ENCODE assay signal across 39 cellular contexts in genomic region chr5:8241558-8241957, GRCh38.
"Had no signal": no experiment of that assay in that cellular context is flagged by ENCODE, and none has a peak within 500 bp of the region (broad histone marks: within the 10 kb centered on the region; RNA-seq: fewer than 3 reads in every experiment).

No MANE protein-coding gene starts in this region.

- DNase-seq: activated CD4-positive, alpha-beta memory T cell treated with anti-CD3 and anti-CD28 coated beads, Interleukin-2, amount 10 ng/mL, durations not matched to agents 7 days and 5 days; activated CD4-positive, alpha-beta T cell treated with anti-CD3 and anti-CD28 coated beads for 1 hour; activated CD4-positive, alpha-beta T cell treated with anti-CD3 and anti-CD28 coated beads for 36 hours; activated CD4-positive, alpha-beta T cell treated with anti-CD3 and anti-CD28 coated beads for 48 hours; activated CD4-positive, alpha-beta T cell treated with anti-CD3 and anti-CD28 coated beads, Interleukin-2, amount 10 ng/mL, durations not matched to agents 7 days and 5 days; activated CD4-positive, alpha-beta T cell treated with anti-CD3 and anti-CD28 coated beads, Interleukin-2, amount 50 U/mL, for 48 hours; activated CD4-positive, CD25-positive, alpha-beta regulatory T cell; activated CD8-positive, alpha-beta memory T cell treated with anti-CD3 and anti-CD28 coated beads for 24 hours; activated CD8-positive, alpha-beta memory T cell treated with anti-CD3 and anti-CD28 coated beads, Interleukin-2, amount 10 ng/mL, durations not matched to agents 7 days and 5 days; activated CD8-positive, alpha-beta memory T cell treated with anti-CD3 and anti-CD28 coated beads, Interleukin-2, amount 50 U/mL, for 48 hours; activated CD8-positive, alpha-beta T cell treated with anti-CD3 and anti-CD28 coated beads, Interleukin-2, amount 10 ng/mL, durations not matched to agents 7 days and 5 days; activated effector memory CD4-positive, alpha-beta T cell treated with Interleukin-2 at 50 U/mL for 16 hours; activated gamma-delta T cell; activated naive CD4-positive, alpha-beta T cell treated with anti-CD3 and anti-CD28 coated beads, Interleukin-2, amount 10 ng/mL, durations not matched to agents 7 days and 5 days; activated naive CD4-positive, alpha-beta T cell treated with Interleukin-2 at 50 U/mL for 16 hours; activated naive CD8-positive, alpha-beta T cell treated with anti-CD3 and anti-CD28 coated beads, Interleukin-2, amount 10 ng/mL, durations not matched to agents 7 days and 5 days; activated naive CD8-positive, alpha-beta T cell treated with anti-CD3 and anti-CD28 coated beads, Interleukin-2, amount 50 U/mL, for 24 hours; activated T-cell treated with anti-CD3 and anti-CD28 coated beads, Interleukin-2, amount 50 U/mL, for 24 hours; activated T-cell treated with anti-CD3 and anti-CD28 coated beads, Interleukin-2, amount 50 U/mL, for 48 hours; amygdala; anterior cingulate cortex; caudate nucleus; cerebellar nuclear complex; T-helper 1 cell; T-helper 2 cell; T-helper 9 cell had no signal

- FAIRE-seq: bronchial epithelial cell, TTC549 had no signal

- ATAC-seq: activated CD4-positive, alpha-beta T cell treated with anti-CD3 and anti-CD28 coated beads for 36 hours; activated CD4-positive, CD25-positive, alpha-beta regulatory T cell treated with anti-CD3 and anti-CD28 coated beads, Interleukin-2, amount 50 U/mL, for 24 hours; activated CD8-positive, alpha-beta memory T cell treated with anti-CD3 and anti-CD28 coated beads, Interleukin-2, amount 10 ng/mL, durations not matched to agents 7 days and 5 days; activated CD8-positive, alpha-beta T cell treated with anti-CD3 and anti-CD28 coated beads, Interleukin-2, amount 10 ng/mL, durations not matched to agents 7 days and 5 days; activated naive CD8-positive, alpha-beta T cell treated with anti-CD3 and anti-CD28 coated beads, Interleukin-2, amount 50 U/mL, for 24 hours had no signal

- H3K4me3 Mint-ChIP-seq: activated CD4-positive, alpha-beta memory T cell treated with anti-CD3 and anti-CD28 coated beads, Interleukin-2, amount 10 ng/mL, durations not matched to agents 7 days and 5 days; activated CD4-positive, alpha-beta T cell treated with anti-CD3 and anti-CD28 coated beads for 36 hours; activated CD4-positive, alpha-beta T cell treated with anti-CD3 and anti-CD28 coated beads, Interleukin-2, amount 10 ng/mL, durations not matched to agents 7 days and 5 days; activated CD8-positive, alpha-beta memory T cell treated with anti-CD3 and anti-CD28 coated beads, Interleukin-2, amount 10 ng/mL, durations not matched to agents 7 days and 5 days; activated CD8-positive, alpha-beta T cell treated with anti-CD3 and anti-CD28 coated beads, Interleukin-2, amount 10 ng/mL, durations not matched to agents 7 days and 5 days; activated naive CD4-positive, alpha-beta T cell treated with anti-CD3 and anti-CD28 coated beads, Interleukin-2, amount 10 ng/mL, durations not matched to agents 7 days and 5 days; activated naive CD4-positive, alpha-beta T cell treated with anti-CD3 and anti-CD28 coated beads, Interleukin-2, amount 50 U/mL, for 24 hours; activated naive CD8-positive, alpha-beta T cell; activated naive CD8-positive, alpha-beta T cell treated with anti-CD3 and anti-CD28 coated beads, Interleukin-2, amount 10 ng/mL, durations not matched to agents 7 days and 5 days; activated naive CD8-positive, alpha-beta T cell treated with anti-CD3 and anti-CD28 coated beads, Interleukin-2, amount 50 U/mL, for 24 hours; activated T-cell treated with anti-CD3 and anti-CD28 coated beads, Interleukin-2, amount 50 U/mL, for 24 hours; brain; central memory CD8-positive, alpha-beta T cell; T-helper 1 cell treated with Interleukin-12 subunit alpha and Interleukin-12 subunit beta and Interleukin-4 antibody, amounts not matched to agents 30 μg/mL and 1 μg/mL, for 36 hours; T-helper 2 cell treated with Interferon-gamma antibody and Interleukin-4, amounts not matched to agents 5 μg/mL and 100 μg/mL, for 36 hours had no signal

- H3K27ac Mint-ChIP-seq: activated CD4-positive, alpha-beta memory T cell treated with anti-CD3 and anti-CD28 coated beads, Interleukin-2, amount 10 ng/mL, durations not matched to agents 7 days and 5 days; activated CD4-positive, alpha-beta T cell treated with anti-CD3 and anti-CD28 coated beads for 36 hours; activated CD4-positive, alpha-beta T cell treated with anti-CD3 and anti-CD28 coated beads, Interleukin-2, amount 10 ng/mL, durations not matched to agents 7 days and 5 days; activated CD8-positive, alpha-beta memory T cell treated with anti-CD3 and anti-CD28 coated beads, Interleukin-2, amount 10 ng/mL, durations not matched to agents 7 days and 5 days; activated CD8-positive, alpha-beta T cell treated with anti-CD3 and anti-CD28 coated beads, Interleukin-2, amount 10 ng/mL, durations not matched to agents 7 days and 5 days; activated naive CD4-positive, alpha-beta T cell treated with anti-CD3 and anti-CD28 coated beads, Interleukin-2, amount 10 ng/mL, durations not matched to agents 7 days and 5 days; activated naive CD4-positive, alpha-beta T cell treated with anti-CD3 and anti-CD28 coated beads, Interleukin-2, amount 50 U/mL, for 24 hours; activated naive CD8-positive, alpha-beta T cell; activated naive CD8-positive, alpha-beta T cell treated with anti-CD3 and anti-CD28 coated beads, Interleukin-2, amount 10 ng/mL, durations not matched to agents 7 days and 5 days; activated naive CD8-positive, alpha-beta T cell treated with anti-CD3 and anti-CD28 coated beads, Interleukin-2, amount 50 U/mL, for 24 hours; activated T-cell treated with anti-CD3 and anti-CD28 coated beads, Interleukin-2, amount 50 U/mL, for 24 hours; activated T-helper 2 cell treated with anti-CD3 and anti-CD28 coated beads, Interferon-gamma antibody, Interleukin-2, Interleukin-4, amounts not matched to agents 10 μg/mL and 5 μg/mL and 100 μg/mL, durations not matched to agents 14 hours and 24 hours and 36 hours; brain; T-helper 1 cell treated with Interleukin-12 subunit alpha and Interleukin-12 subunit beta and Interleukin-4 antibody, amounts not matched to agents 30 μg/mL and 1 μg/mL, for 36 hours; T-helper 2 cell treated with Interferon-gamma antibody and Interleukin-4, amounts not matched to agents 5 μg/mL and 100 μg/mL, for 36 hours had no signal

- H3K4me3 ChIP-seq: ascending aorta, cardiac muscle cell had no signal

- H3K9me3 Mint-ChIP-seq: activated CD4-positive, alpha-beta T cell treated with anti-CD3 and anti-CD28 coated beads, Interleukin-2, amount 10 ng/mL, durations not matched to agents 7 days and 5 days; activated naive CD4-positive, alpha-beta T cell treated with anti-CD3 and anti-CD28 coated beads, Interleukin-2, amount 10 ng/mL, durations not matched to agents 7 days and 5 days; activated naive CD8-positive, alpha-beta T cell treated with anti-CD3 and anti-CD28 coated beads, Interleukin-2, amount 10 ng/mL, durations not matched to agents 7 days and 5 days had no signal

- H3K4me1 ChIP-seq: ascending aorta had no signal

- H3K4me1 Mint-ChIP-seq: activated CD4-positive, alpha-beta memory T cell treated with anti-CD3 and anti-CD28 coated beads, Interleukin-2, amount 10 ng/mL, durations not matched to agents 7 days and 5 days; activated CD4-positive, alpha-beta T cell treated with anti-CD3 and anti-CD28 coated beads for 36 hours; activated CD4-positive, alpha-beta T cell treated with anti-CD3 and anti-CD28 coated beads, Interleukin-2, amount 10 ng/mL, durations not matched to agents 7 days and 5 days; activated CD8-positive, alpha-beta memory T cell treated with anti-CD3 and anti-CD28 coated beads, Interleukin-2, amount 10 ng/mL, durations not matched to agents 7 days and 5 days; activated naive CD4-positive, alpha-beta T cell treated with anti-CD3 and anti-CD28 coated beads, Interleukin-2, amount 10 ng/mL, durations not matched to agents 7 days and 5 days; activated naive CD4-positive, alpha-beta T cell treated with anti-CD3 and anti-CD28 coated beads, Interleukin-2, amount 50 U/mL, for 24 hours; activated naive CD8-positive, alpha-beta T cell treated with anti-CD3 and anti-CD28 coated beads, Interleukin-2, amount 10 ng/mL, durations not matched to agents 7 days and 5 days; activated naive CD8-positive, alpha-beta T cell treated with anti-CD3 and anti-CD28 coated beads, Interleukin-2, amount 50 U/mL, for 24 hours; central memory CD8-positive, alpha-beta T cell had no signal

- H3K27ac ChIP-seq: cardiac muscle cell, VCaP had no signal

- H3K36me3 Mint-ChIP-seq: activated CD8-positive, alpha-beta memory T cell treated with anti-CD3 and anti-CD28 coated beads, Interleukin-2, amount 10 ng/mL, durations not matched to agents 7 days and 5 days; activated naive CD4-positive, alpha-beta T cell treated with anti-CD3 and anti-CD28 coated beads, Interleukin-2, amount 10 ng/mL, durations not matched to agents 7 days and 5 days; activated naive CD4-positive, alpha-beta T cell treated with anti-CD3 and anti-CD28 coated beads, Interleukin-2, amount 50 U/mL, for 24 hours; activated naive CD8-positive, alpha-beta T cell; activated naive CD8-positive, alpha-beta T cell treated with anti-CD3 and anti-CD28 coated beads, Interleukin-2, amount 10 ng/mL, durations not matched to agents 7 days and 5 days; brain had no signal

- H3K9me3 ChIP-seq: ascending aorta had no signal

- H3K27me3 Mint-ChIP-seq: activated CD4-positive, alpha-beta memory T cell treated with anti-CD3 and anti-CD28 coated beads, Interleukin-2, amount 10 ng/mL, durations not matched to agents 7 days and 5 days; activated CD4-positive, alpha-beta T cell treated with anti-CD3 and anti-CD28 coated beads for 36 hours; activated CD4-positive, alpha-beta T cell treated with anti-CD3 and anti-CD28 coated beads, Interleukin-2, amount 10 ng/mL, durations not matched to agents 7 days and 5 days; activated CD8-positive, alpha-beta memory T cell treated with anti-CD3 and anti-CD28 coated beads, Interleukin-2, amount 10 ng/mL, durations not matched to agents 7 days and 5 days; activated naive CD4-positive, alpha-beta T cell treated with anti-CD3 and anti-CD28 coated beads, Interleukin-2, amount 10 ng/mL, durations not matched to agents 7 days and 5 days; activated naive CD4-positive, alpha-beta T cell treated with anti-CD3 and anti-CD28 coated beads, Interleukin-2, amount 50 U/mL, for 24 hours; activated naive CD8-positive, alpha-beta T cell treated with anti-CD3 and anti-CD28 coated beads, Interleukin-2, amount 10 ng/mL, durations not matched to agents 7 days and 5 days; activated naive CD8-positive, alpha-beta T cell treated with anti-CD3 and anti-CD28 coated beads, Interleukin-2, amount 50 U/mL, for 24 hours; activated T-cell treated with anti-CD3 and anti-CD28 coated beads, Interleukin-2, amount 50 U/mL, for 24 hours; brain; central memory CD8-positive, alpha-beta T cell had no signal
